9 cellular contexts compared by ENCODE assay signal in genomic region chr10:89367529-89367928, GRCh38. TPM values are rescaled to one million over a fixed set of nuclear protein-coding genes. Genes with fewer than 3 reads are reported as not detected.
DNase-seq lines count a peak whose midpoint lies in the region; ATAC-seq and TF ChIP-seq lines count a peak whose summit lies in the region.
"Had no signal": no experiment of that assay in that cellular context is flagged by ENCODE, and none has a peak within 500 bp of the region (broad histone marks: within the 10 kb centered on the region; RNA-seq: fewer than 3 reads in every experiment).

No MANE protein-coding gene starts in this region.

- TF ChIP-seq POLR2A in tibial nerve (IDR thresholded peaks at IDR 0.05) = no peak

- peak in 1 of 2 donors; percentile 73 for TF ChIP-seq EP300 in tibial nerve (IDR thresholded peaks at IDR 0.05)

- H3K27me3 ChIP-seq in right atrium auricular region = no peaks in the 10 kb centered on the region
- no peaks in the 10 kb centered on the region for H3K27me3 ChIP-seq in tibial nerve
- H3K27me3 ChIP-seq: BLaER1 treated with 17β-estradiol and CSF1 and Interleukin-3, amounts not matched to agents 10 nM and 100 nM had no signal

- peaks cover 0 to 33% of the 10 kb centered on the region in 2 donors for H3K4me1 ChIP-seq in right atrium auricular region
- peaks cover 0 to 30% (median 20%) of the 10 kb centered on the region in 4 donors for H3K4me1 ChIP-seq in tibial nerve

- H3K4me3 ChIP-seq in right atrium auricular region = no peak overlapping the region
- no peak overlapping the region for H3K4me3 ChIP-seq in choroid plexus epithelial cell (ENCODE audit: low read depth, low read length)
- no peak overlapping the region for H3K4me3 ChIP-seq in tibial nerve
- H3K4me3 ChIP-seq: BLaER1 treated with 17β-estradiol and CSF1 and Interleukin-3, amounts not matched to agents 10 nM and 100 nM had no signal

- DNase-seq in Right ventricle myocardium inferior (ENCODE audit: missing footprints) (no peak), right atrium auricular region (ENCODE audit: low spot score) (no peak), choroid plexus epithelial cell (ENCODE audit: low read depth) (peak; percentile 26), tibial nerve (ENCODE audit: low spot score in 2 of 2) (no peak), SIG-M5 (lab: John Stamatoyannopoulos, UW) (no peak), SKM-1 treated with dmso at 0.1 percent for 144 hours (lab: John Stamatoyannopoulos, UW; ENCODE audit: unreplicated experiment) (no peak), HUDEP-2 (lab: John Stamatoyannopoulos, UW; ENCODE audit: unreplicated experiment in 76 of 76) (no peak)

- 31% methylated on average over 4 of the region's 4 CpGs for WGBS in tibial nerve, 2 donors

- intact Hi-C loops in Right ventricle myocardium inferior (cut with DNase I) = loop anchor here (5.0 kb wide), 1 partner anchor 65 kb away; the partner anchor contains the start of gene IFIT2

- TF ChIP-seq CTCF in right atrium auricular region (IDR thresholded peaks at IDR 0.05) = no peak
- no peak for TF ChIP-seq CTCF in choroid plexus epithelial cell (conservative IDR thresholded peaks at IDR 0.05; ENCODE audit: low read depth, low read length)
- TF ChIP-seq CTCF in tibial nerve (IDR thresholded peaks at IDR 0.05) = no peak

- ATAC-seq in Right ventricle myocardium inferior = peak; percentile 32
- peak; percentile 56 for ATAC-seq in HG03097 (IDR thresholded peaks at IDR 0.05; ENCODE audit: low FRiP score, unreplicated experiment)

- no peaks in the 10 kb centered on the region for H3K36me3 ChIP-seq in right atrium auricular region
- no peaks in the 10 kb centered on the region for H3K36me3 ChIP-seq in tibial nerve
- H3K36me3 ChIP-seq: BLaER1 treated with 17β-estradiol and CSF1 and Interleukin-3, amounts not matched to agents 10 nM and 100 nM had no signal

- H3K27ac ChIP-seq in right atrium auricular region (no peak overlapping the region), tibial nerve (peak overlapping the region in 3 of 4 donors; percentile 44 to 84 (median 80))
- H3K27ac ChIP-seq: BLaER1 treated with 17β-estradiol and CSF1 and Interleukin-3, amounts not matched to agents 10 nM and 100 nM had no signal

- H3K9me3 ChIP-seq in right atrium auricular region (no peaks in the 10 kb centered on the region), tibial nerve (no peaks in the 10 kb centered on the region)
- H3K9me3 ChIP-seq: BLaER1 treated with 17β-estradiol and CSF1 and Interleukin-3, amounts not matched to agents 10 nM and 100 nM had no signal

RNA-seq across cellular contexts. Expression of gene IFIT1B, which starts 10.3 kb away (rescaled TPM):
- total RNA-seq in Right ventricle myocardium inferior = not detected
- under 1 TPM in 1 of 2 donors, not detected in 1; 0.24 TPM for total RNA-seq in right atrium auricular region
- not detected for total RNA-seq in tibial nerve

RNA-seq across cellular contexts. Expression of gene IFIT1, which starts 24.9 kb away (rescaled TPM):
- total RNA-seq in Right ventricle myocardium inferior (36.0 TPM), right atrium auricular region (10 to 100 TPM in 1 of 2 donors, 1 to 10 TPM in 1; 6.7 to 10.6 TPM), tibial nerve (10 to 100 TPM in 3 of 4 donors, 1 to 10 TPM in 1; 7.2 to 17.0 (median 13.9) TPM)

RNA-seq across cellular contexts. Expression of gene IFIT3, which starts 39.7 kb away (rescaled TPM):
- total RNA-seq in Right ventricle myocardium inferior (7.0 TPM), right atrium auricular region (1 to 10 TPM; 6.3 to 6.5 TPM), tibial nerve (10 to 100 TPM in 3 of 4 donors, 1 to 10 TPM in 1; 7.2 to 24.9 (median 17.6) TPM)

RNA-seq across cellular contexts. Expression of gene IFIT5, which starts 46.8 kb away (rescaled TPM):
- total RNA-seq in Right ventricle myocardium inferior (8.2 TPM), right atrium auricular region (10 to 100 TPM in 1 of 2 donors, 1 to 10 TPM in 1; 6.9 to 11.1 TPM), tibial nerve (10 to 100 TPM; 16.2 to 25.3 (median 21.9) TPM)

Comparison
In these comparisons a context has a peak if more than half of its experiments do, and no peak if none do; other contexts are left out.
1. H3K27ac ChIP-seq: peak in tibial nerve (3 of 4); none in right atrium auricular region (0 of 2).